Comparison of ENCODE assay signal across 8 cellular contexts in the genomic region with DNA sequence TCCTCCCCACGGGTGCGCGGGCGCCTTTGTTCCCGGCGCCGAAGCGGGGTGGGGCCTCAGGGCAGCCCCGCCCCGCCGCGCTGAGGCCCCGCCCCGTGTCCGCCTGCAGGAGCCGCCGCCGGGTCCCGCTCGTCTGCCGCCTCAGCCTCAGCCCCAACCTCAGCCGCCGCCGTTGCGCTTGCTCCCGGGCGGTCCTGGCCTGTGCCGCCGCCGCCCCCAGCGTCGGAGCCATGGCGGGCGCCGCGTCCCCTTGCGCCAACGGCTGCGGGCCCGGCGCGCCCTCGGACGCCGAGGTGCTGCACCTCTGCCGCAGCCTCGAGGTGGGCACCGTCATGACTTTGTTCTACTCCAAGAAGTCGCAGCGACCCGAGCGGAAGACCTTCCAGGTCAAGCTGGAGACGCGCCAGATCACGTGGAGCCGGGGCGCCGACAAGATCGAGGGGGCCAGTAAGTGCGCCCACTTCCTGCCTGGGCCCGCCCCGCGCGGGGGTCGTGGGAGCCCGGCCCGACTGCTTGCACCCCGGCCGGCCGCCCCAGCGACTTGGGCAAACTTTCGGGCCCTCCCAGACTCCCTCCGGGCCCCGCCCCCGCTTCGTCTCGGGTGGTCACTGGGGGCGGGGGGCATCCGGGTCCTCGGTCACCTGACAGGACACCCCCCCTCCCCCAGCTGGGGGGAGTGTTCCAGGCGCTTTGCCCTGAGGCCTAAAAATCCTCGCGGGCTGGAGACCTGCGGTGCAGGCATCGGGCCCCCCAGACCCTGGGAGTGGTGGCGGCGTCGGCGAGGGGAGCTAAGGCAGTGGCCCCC. TPM values are rescaled to one million over a fixed set of nuclear protein-coding genes. Genes with fewer than 3 reads are reported as not detected.
A peak's percentile ranks its signal among the peaks of the same experiment; 100 is the strongest.
DNase-seq lines count a peak whose midpoint lies in the region; ATAC-seq and TF ChIP-seq lines count a peak whose summit lies in the region.

A gene (plus strand): TSS at position 132 of the 805 bp plus-strand sequence. CDS start 99 bp downstream, at position 231.

- H3K4me3 Mint-ChIP-seq in HFFc6 = peak within 1 kb of the TSS; percentile 90

- peaks cover 75% of the 10 kb centered on the region for H3K4me1 ChIP-seq in left ventricle myocardium inferior
- H3K4me1 ChIP-seq in psoas muscle = peaks cover 56% of the 10 kb centered on the region

- no peaks in the 10 kb centered on the region; the same call in 1 of the 2 replicates for H3K36me3 Mint-ChIP-seq in HFFc6 (ENCODE audit: low read depth)

- peak within 1 kb of the TSS; percentile 86 for H3K27ac Mint-ChIP-seq in HFFc6

- H3K4me3 ChIP-seq in GM08714 (ENCODE audit: low read length) (peak within 1 kb of the TSS; percentile 86), left ventricle myocardium inferior (peak within 1 kb of the TSS; percentile 77), psoas muscle (peak within 1 kb of the TSS; percentile 75)

- 1 to 3% (median 2%) methylated on average over 49 to 89 of the region's 89 CpGs for WGBS in psoas muscle, 3 donors

- peak; percentile 40 for DNase-seq in HFFc6
- DNase-seq in NCI-H1092 (lab: John Stamatoyannopoulos, UW) = peak; percentile 75
- peak; percentile 68 to 83 (median 73) for DNase-seq in T-helper 1 cell
- DNase-seq in amniotic epithelial cell (ENCODE audit: low read depth) = peak; percentile 48
- peak; percentile 86 for DNase-seq in left ventricle myocardium inferior
- DNase-seq in psoas muscle = peak; percentile 79 to 89
- peak; percentile 81 for DNase-seq in ureter (ENCODE audit: low spot score)

- intact Hi-C loops in left ventricle myocardium inferior (cut with micrococcal nuclease) = loop anchor here (10.0 kb wide), 1 partner anchor 277 kb away; no protein-coding TSS in a partner anchor
- intact Hi-C loops in psoas muscle (cut with DNase I) = no loop called here

- ATAC-seq in psoas muscle = peak; percentile 74 to 78 (median 76)

- peaks cover 6% of the 10 kb centered on the region for H3K27me3 Mint-ChIP-seq in HFFc6 (ENCODE audit: insufficient read depth)

- no peaks in the 10 kb centered on the region for H3K9me3 ChIP-seq in left ventricle myocardium inferior (replicated peaks)
- H3K9me3 ChIP-seq in psoas muscle = no peaks in the 10 kb centered on the region

- H3K36me3 ChIP-seq in left ventricle myocardium inferior (no peaks in the 10 kb centered on the region), psoas muscle (ENCODE audit: insufficient read depth in 1 of 2, low read depth in 1 of 2) (no peaks in the 10 kb centered on the region)

- TF ChIP-seq CTCF in HFFc6 (IDR thresholded peaks at IDR 0.05) = no peak
- TF ChIP-seq CTCF in left ventricle myocardium inferior (IDR thresholded peaks at IDR 0.05; ENCODE audit: borderline replicate concordance) = no peak
- no peak for TF ChIP-seq CTCF in psoas muscle (IDR thresholded peaks at IDR 0.05)

- H3K9me3 Mint-ChIP-seq in HFFc6 = no peaks in the 10 kb centered on the region

- H3K27ac ChIP-seq in left ventricle myocardium inferior (replicated peaks) (peak within 1 kb of the TSS; percentile 99), psoas muscle (peak within 1 kb of the TSS; percentile 86)

- H3K27me3 ChIP-seq in left ventricle myocardium inferior (ENCODE audit: low read depth) = no peaks in the 10 kb centered on the region
- no peaks in the 10 kb centered on the region for H3K27me3 ChIP-seq in psoas muscle (ENCODE audit: insufficient read depth in 3 of 3, low read length in 2 of 3)

- H3K4me1 Mint-ChIP-seq in HFFc6 (ENCODE audit: low read depth) = peaks cover 51% of the 10 kb centered on the region

RNA-seq across cellular contexts. Expression of the gene that starts here (rescaled TPM):
- total RNA-seq in HFFc6 (2021; fragmentation: NEBNext Ultra II Directional; extraction: Animal tissue kit (Norgen Biotek cat#: 25700)) = 10 to 100 TPM; 44.4 to 62.1 (median 50.1) TPM
- total RNA-seq in left ventricle myocardium inferior (46.1 TPM), psoas muscle (10 to 100 TPM; 21.7 to 43.1 (median 28.0) TPM), ureter (96.3 TPM)
- polyA plus RNA-seq in psoas muscle = 10 to 100 TPM; 16.0 to 26.0 (median 19.7) TPM

Comparison
In these comparisons a context has a peak if more than half of its experiments do, and no peak if none do; other contexts are left out.
1. Peak in every context shown above with its lines: DNase-seq, ATAC-seq, H3K4me3 ChIP-seq and H3K27ac ChIP-seq.